ENCODE assay signal across 1 cellular context in the genomic region with DNA sequence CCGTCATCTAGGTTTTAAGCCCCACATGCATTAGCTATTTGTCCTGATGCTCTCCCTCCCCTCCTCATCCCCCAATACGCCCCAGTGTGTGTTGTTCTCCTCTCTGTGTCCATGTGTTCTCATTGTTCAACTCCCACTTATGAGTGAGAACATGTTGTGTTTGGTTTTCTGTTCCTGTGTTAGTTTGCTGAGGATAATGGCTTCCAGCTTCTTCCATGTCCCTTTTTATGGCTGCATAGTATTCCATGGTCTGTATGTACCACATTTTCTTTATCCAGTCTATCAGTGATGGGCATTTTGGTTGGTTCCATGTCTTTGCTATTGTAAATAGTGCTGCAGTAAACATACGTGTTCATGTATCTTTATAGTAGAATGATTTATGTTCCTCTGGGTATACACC.
TF ChIP-seq lines count a peak whose summit lies in the region.

No MANE protein-coding gene starts in this region.

TF ChIP-seq in HEK293, 187 proteins besides CTCF, POLR2A, EP300 and RAD21:
- TF ChIP-seq, protein P1, sequence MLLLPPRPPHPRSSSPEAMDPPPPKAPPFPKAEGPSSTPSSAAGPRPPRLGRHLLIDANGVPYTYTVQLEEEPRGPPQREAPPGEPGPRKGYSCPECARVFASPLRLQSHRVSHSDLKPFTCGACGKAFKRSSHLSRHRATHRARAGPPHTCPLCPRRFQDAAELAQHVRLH (tag by site-specific recombination; IDR thresholded peaks at IDR 0.05) = 0 out of 2 replicates have a peak, but pooled peaks have one; percentile 59
- TF ChIP-seq, protein P2, sequence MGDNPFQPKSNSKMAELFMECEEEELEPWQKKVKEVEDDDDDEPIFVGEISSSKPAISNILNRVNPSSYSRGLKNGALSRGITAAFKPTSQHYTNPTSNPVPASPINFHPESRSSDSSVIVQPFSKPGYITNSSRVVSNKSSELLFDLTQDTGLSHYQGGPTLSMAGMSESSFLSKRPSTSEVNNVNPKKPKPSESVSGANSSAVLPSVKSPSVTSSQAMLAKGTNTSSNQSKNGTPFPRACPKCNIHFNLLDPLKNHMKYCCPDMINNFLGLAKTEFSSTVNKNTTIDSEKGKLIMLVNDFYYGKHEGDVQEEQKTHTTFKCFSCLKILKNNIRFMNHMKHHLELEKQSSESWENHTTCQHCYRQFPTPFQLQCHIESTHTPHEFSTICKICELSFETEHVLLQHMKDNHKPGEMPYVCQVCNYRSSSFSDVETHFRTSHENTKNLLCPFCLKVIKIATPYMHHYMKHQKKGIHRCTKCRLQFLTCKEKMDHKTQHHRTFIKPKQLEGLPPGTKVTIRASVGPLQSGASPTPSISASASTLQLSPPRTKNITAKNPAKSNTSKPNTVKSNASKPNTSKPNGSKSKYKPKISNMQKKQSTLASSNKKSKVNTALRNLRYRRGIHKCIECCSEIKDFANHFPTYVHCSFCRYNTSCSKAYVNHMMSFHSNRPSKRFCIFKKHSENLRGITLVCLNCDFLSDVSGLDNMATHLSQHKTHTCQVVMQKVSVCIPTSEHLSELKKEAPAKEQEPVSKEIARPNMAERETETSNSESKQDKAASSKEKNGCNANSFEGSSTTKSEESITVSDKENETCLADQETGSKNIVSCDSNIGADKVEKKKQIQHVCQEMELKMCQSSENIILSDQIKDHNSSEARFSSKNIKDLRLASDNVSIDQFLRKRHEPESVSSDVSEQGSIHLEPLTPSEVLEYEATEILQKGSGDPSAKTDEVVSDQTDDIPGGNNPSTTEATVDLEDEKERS (tag by site-specific recombination; IDR thresholded peaks at IDR 0.05) = 0 out of 2 replicates have a peak, but pooled peaks have one; percentile 29
- peak; percentile 97 for TF ChIP-seq ZNF146 (tag by site-specific recombination; IDR thresholded peaks at IDR 0.05)
